In genomic region chr7:72823765-72824732, GRCh38 we compare ENCODE assay signal across 7 cellular contexts. TPM values are rescaled to one million over a fixed set of nuclear protein-coding genes. Genes with fewer than 3 reads are reported as not detected.
DNase-seq lines count a peak whose midpoint lies in the region; ATAC-seq and TF ChIP-seq lines count a peak whose summit lies in the region.
"Not testable (repeated sequence)": the region's sequence is repeated elsewhere in the genome, so short reads cannot be mapped to it uniquely, and the experiment has no call there.

No MANE protein-coding gene starts in this region.

- not testable (repeated sequence) for H3K27ac ChIP-seq in neutrophil

- peak; percentile 54 for TF ChIP-seq CTCF in activated CD8-positive, alpha-beta T cell treated with anti-CD3 and anti-CD28 coated beads for 36 hours (IDR thresholded peaks at IDR 0.05)
- TF ChIP-seq CTCF in endothelial cell (IDR thresholded peaks at IDR 0.05; ENCODE audit: unreplicated experiment): peak; percentile 35
- TF ChIP-seq CTCF in neutrophil (IDR thresholded peaks at IDR 0.05): peak; percentile 53

- peaks cover 16 to 20% of the 10 kb centered on the region in 2 experiments for H3K4me1 ChIP-seq in neutrophil (ENCODE audit: control insufficient read depth in 1 of 2, insufficient read depth in 1 of 2, low read depth in 1 of 2, low read length in 1 of 2)

- H3K4me1 Mint-ChIP-seq in activated CD8-positive, alpha-beta T cell treated with anti-CD3 and anti-CD28 coated beads for 36 hours (ENCODE audit: low read depth): peaks cover 15% of the 10 kb centered on the region
- H3K4me1 Mint-ChIP-seq in endothelial cell (ENCODE audit: unreplicated experiment): not testable (repeated sequence)

- H3K27me3 ChIP-seq in neutrophil: not testable (repeated sequence)

- CTCF ChIA-PET in activated CD8-positive, alpha-beta T cell treated with anti-CD3 and anti-CD28 coated beads for 36 hours (lab: Charles Lee): interaction anchor here (0.7 kb wide), 1 partner anchor 91 kb away, joined by 4 read pairs; no protein-coding TSS in a partner anchor

- H3K9me3 ChIP-seq in neutrophil: not testable (repeated sequence)

- intact Hi-C loops in activated CD8-positive, alpha-beta T cell treated with anti-CD3 and anti-CD28 coated beads for 36 hours (cut with micrococcal nuclease): not testable (repeated sequence)

- not testable (repeated sequence) for H3K36me3 Mint-ChIP-seq in activated CD8-positive, alpha-beta T cell treated with anti-CD3 and anti-CD28 coated beads for 36 hours (ENCODE audit: low read depth); endothelial cell (ENCODE audit: low read depth, unreplicated experiment)

- DNase-seq in DMS53 (lab: John Stamatoyannopoulos, UW) (peak; percentile 53), HT1080 (ENCODE audit: low read depth) (peak; percentile 36), NCI-H226 (peak; percentile 7), inferior parietal cortex (ENCODE audit: extremely low spot score) (peak; percentile 13)
- DNase-seq in activated CD8-positive, alpha-beta T cell treated with anti-CD3 and anti-CD28 coated beads for 36 hours; endothelial cell (ENCODE audit: low spot score): not testable (repeated sequence)

- H3K9me3 Mint-ChIP-seq in activated CD8-positive, alpha-beta T cell treated with anti-CD3 and anti-CD28 coated beads for 36 hours; endothelial cell (ENCODE audit: unreplicated experiment): not testable (repeated sequence)

- not testable (repeated sequence) for H3K27ac Mint-ChIP-seq in activated CD8-positive, alpha-beta T cell treated with anti-CD3 and anti-CD28 coated beads for 36 hours; endothelial cell (ENCODE audit: unreplicated experiment)

- H3K27me3 Mint-ChIP-seq in activated CD8-positive, alpha-beta T cell treated with anti-CD3 and anti-CD28 coated beads for 36 hours; endothelial cell (ENCODE audit: unreplicated experiment): not testable (repeated sequence)

- POLR2A ChIA-PET in activated CD8-positive, alpha-beta T cell treated with anti-CD3 and anti-CD28 coated beads for 36 hours (lab: Charles Lee): not testable (repeated sequence)

- ATAC-seq in activated CD8-positive, alpha-beta T cell treated with anti-CD3 and anti-CD28 coated beads for 36 hours: not testable (repeated sequence)

- not testable (repeated sequence) for H3K4me3 Mint-ChIP-seq in activated CD8-positive, alpha-beta T cell treated with anti-CD3 and anti-CD28 coated beads for 36 hours; endothelial cell (ENCODE audit: unreplicated experiment)

- not testable (repeated sequence) for H3K4me3 ChIP-seq in neutrophil (ENCODE audit: low read depth in 1 of 2, low read length in 1 of 2)

- H3K36me3 ChIP-seq in neutrophil: not testable (repeated sequence)

RNA-seq across cellular contexts. Expression of gene TYW1B, which starts 4.0 kb away (rescaled TPM):
- total RNA-seq in HT1080 (2014; rRNA removed; shearing (Covaris generic)): 1.7 TPM in 2 replicates
- 0.60 TPM in 2 replicates for polyA plus RNA-seq in HT1080 (2015; cell fraction: cytosol; rRNA removed)
- polyA plus RNA-seq in HT1080 (2015; cell fraction: nucleus; rRNA removed): 0.94 and 1.3 TPM in 2 replicates
- total RNA-seq in activated CD8-positive, alpha-beta T cell treated with anti-CD3 and anti-CD28 coated beads for 36 hours: 1 to 10 TPM; 1.6 to 1.8 TPM
- total RNA-seq in endothelial cell (ENCODE audit: unreplicated experiment): 1.9 TPM
